ENCODE assay signal across 8 cellular contexts in genomic region chr2:199456383-199457146, GRCh38. TPM values are rescaled to one million over a fixed set of nuclear protein-coding genes. Genes with fewer than 3 reads are reported as not detected.
DNase-seq lines count a peak whose midpoint lies in the region; ATAC-seq, FAIRE-seq and TF ChIP-seq lines count a peak whose summit lies in the region.

No MANE protein-coding gene starts in this region.

- CTCF ChIA-PET in PC-9 (lab: Charles Lee) = no interaction called here

- peaks cover 25% of the 10 kb centered on the region for H3K4me1 Mint-ChIP-seq in GM23338

- FAIRE-seq in GM19239 (lab: Jason Lieb, UNC) = no peak

- H3K36me3 ChIP-seq in GM23338 (ENCODE audit: insufficient read depth) (no peaks in the 10 kb centered on the region), PC-9 (ENCODE audit: low read depth) (no peaks in the 10 kb centered on the region), fibroblast of lung (ENCODE audit: control insufficient read depth, insufficient read depth, low read length) (no peaks in the 10 kb centered on the region), rectal smooth muscle tissue (ENCODE audit: control insufficient read depth, insufficient read depth, low read length) (no peaks in the 10 kb centered on the region)

- peaks cover 46% of the 10 kb centered on the region for H3K27me3 Mint-ChIP-seq in GM23338 (ENCODE audit: insufficient read depth, low read depth, poor library complexity)

- intact Hi-C loops in PC-9 (cut with micrococcal nuclease; ENCODE audit: unreplicated experiment) = loop anchor here (5.0 to 10.0 kb wide), 2 partner anchors 458 to 1749 kb away; partner anchors contain the start of genes C2orf69 and MARS2

- no peaks in the 10 kb centered on the region; the same call in 1 of the 2 replicates for H3K79me2 ChIP-seq in GM23338 (replicated peaks; ENCODE audit: insufficient read depth)
- no peaks in the 10 kb centered on the region for H3K79me2 ChIP-seq in PC-9 (ENCODE audit: low read depth)
- peaks cover 24% of the 10 kb centered on the region for H3K79me2 ChIP-seq in fibroblast of lung (ENCODE audit: control insufficient read depth, insufficient read depth, low read length)

- no peak overlapping the region for H3K27ac Mint-ChIP-seq in GM23338

- no peaks in the 10 kb centered on the region for H3K36me3 Mint-ChIP-seq in GM23338 (ENCODE audit: low read depth)

- H3K27me3 ChIP-seq in GM23338 (ENCODE audit: insufficient read depth) = peaks cover 63% of the 10 kb centered on the region
- H3K27me3 ChIP-seq in PC-9 (ENCODE audit: insufficient read depth, low read depth) = no peaks in the 10 kb centered on the region
- no peaks in the 10 kb centered on the region for H3K27me3 ChIP-seq in fibroblast of lung (ENCODE audit: control insufficient read depth, insufficient read depth, low read length)
- H3K27me3 ChIP-seq in rectal smooth muscle tissue (ENCODE audit: control insufficient read depth, insufficient read depth, low read length) = peaks cover 28% of the 10 kb centered on the region

- no peak for DNase-seq in GM23338 (ENCODE audit: low spot score)
- DNase-seq in PC-9 = no peak
- no peak for DNase-seq in fibroblast of lung (ENCODE audit: low read depth in 2 of 2)
- no peak for DNase-seq in cerebellar cortex (ENCODE audit: low spot score)
- DNase-seq in RPMI8226 = no peak
- no peak for DNase-seq in GM19239 (ENCODE audit: insufficient read length, low spot score)

- H3K4me1 ChIP-seq in GM23338 (ENCODE audit: insufficient read depth) = peaks cover 33% of the 10 kb centered on the region
- peaks cover 24% of the 10 kb centered on the region for H3K4me1 ChIP-seq in PC-9 (replicated peaks; ENCODE audit: insufficient read depth)
- H3K4me1 ChIP-seq in fibroblast of lung (ENCODE audit: control insufficient read depth, extremely low read depth, insufficient read depth, low read length) = peaks cover 3% of the 10 kb centered on the region
- no peaks in the 10 kb centered on the region for H3K4me1 ChIP-seq in rectal smooth muscle tissue (ENCODE audit: control insufficient read depth, insufficient read depth, low read length)

- peak overlapping the region; percentile 61; the same call in 1 of the 2 replicates for H2AFZ ChIP-seq in GM23338
- peak overlapping the region; percentile 86 for H2AFZ ChIP-seq in PC-9
- peak overlapping the region; percentile 64 for H2AFZ ChIP-seq in fibroblast of lung (ENCODE audit: low read length)

- H3K9me2 ChIP-seq in GM23338 (ENCODE audit: insufficient read depth) (no peaks in the 10 kb centered on the region), PC-9 (ENCODE audit: insufficient read depth) (no peaks in the 10 kb centered on the region)

- BruUV-seq in PC-9 (replicated peaks; lab: Mats Ljungman, UMichigan) = no TSS peak

- H3K27ac ChIP-seq in GM23338 (ENCODE audit: low read depth) (no peak overlapping the region), PC-9 (no peak overlapping the region), fibroblast of lung (ENCODE audit: insufficient read depth, low read length) (peak overlapping the region; percentile 73), rectal smooth muscle tissue (ENCODE audit: low read depth, low read length) (no peak overlapping the region)

- peaks cover 3% of the 10 kb centered on the region; the same call in 2 of the 3 replicates for H3K9me3 Mint-ChIP-seq in GM23338

- peaks cover 11% of the 10 kb centered on the region for H3F3A ChIP-seq in GM23338 (replicated peaks; ENCODE audit: low read depth)
- 0 out of 2 replicates have a peak, but pooled peaks cover 8% of the 10 kb centered on the region for H3F3A ChIP-seq in PC-9 (ENCODE audit: insufficient read depth, low read depth)

- no peak; the same call in 2 of the 3 replicates for ATAC-seq in GM23338
- no peak for ATAC-seq in HG02798 (IDR thresholded peaks at IDR 0.05; ENCODE audit: poor library complexity, unreplicated experiment)

- H3K4me3 Mint-ChIP-seq in GM23338 = peak overlapping the region; percentile 79

- POLR2A ChIA-PET in PC-9 (lab: Charles Lee; ENCODE audit: unreplicated experiment) = no interaction called here

- H4K20me1 ChIP-seq in GM23338 (replicated peaks; ENCODE audit: insufficient read depth) (no peaks in the 10 kb centered on the region), PC-9 (ENCODE audit: insufficient read depth) (no peaks in the 10 kb centered on the region), fibroblast of lung (ENCODE audit: control insufficient read depth, extremely low read depth, insufficient read depth, low read length) (no peaks in the 10 kb centered on the region)

- H3K9me3 ChIP-seq in PC-9 (ENCODE audit: insufficient read depth, low read depth) (no peaks in the 10 kb centered on the region), fibroblast of lung (ENCODE audit: control insufficient read depth, insufficient read depth, low read depth, low read length) (no peaks in the 10 kb centered on the region)

- TF ChIP-seq CTCF in GM23338 (conservative IDR thresholded peaks at IDR 0.05; ENCODE audit: low read depth in 2 of 2) (no peak), PC-9 (conservative IDR thresholded peaks at IDR 0.05) (no peak), fibroblast of lung (conservative IDR thresholded peaks at IDR 0.05 in 1 of 2, IDR thresholded peaks at IDR 0.05 in 1 of 2; ENCODE audit: low read depth in 1 of 2, low read length in 2 of 2) (no peak)

- H3K4me3 ChIP-seq in GM23338 = peak overlapping the region; percentile 81
- H3K4me3 ChIP-seq in PC-9 = peak overlapping the region; percentile 69
- peak overlapping the region; percentile 74 to 90 (median 84) for H3K4me3 ChIP-seq in fibroblast of lung (replicated peaks in 1 of 4; ENCODE audit: control extremely low read depth in 1 of 4, insufficient read depth in 1 of 4, low read depth in 3 of 4, low read length in 4 of 4)
- peak overlapping the region; percentile 72 for H3K4me3 ChIP-seq in rectal smooth muscle tissue (ENCODE audit: low read length)

- H3K4me2 ChIP-seq in GM23338 (peak overlapping the region; percentile 96), PC-9 (peak overlapping the region; percentile 100), fibroblast of lung (ENCODE audit: extremely low read depth, insufficient read depth, low read length) (peak overlapping the region; percentile 89)

- H3K9ac ChIP-seq in fibroblast of lung (ENCODE audit: insufficient read depth, low read length) (peak overlapping the region; percentile 40), rectal smooth muscle tissue (ENCODE audit: low read length) (peak overlapping the region; percentile 8)

TF ChIP-seq in GM23338, 12 proteins besides CTCF, POLR2A, EP300 and RAD21 (continues in another document):
- TF ChIP-seq JUNB (IDR thresholded peaks at IDR 0.05; ENCODE audit: unreplicated experiment) = no peak
- peak; percentile 80 for TF ChIP-seq EZH2phosphoT487 (IDR thresholded peaks at IDR 0.05; ENCODE audit: unreplicated experiment)
- peak; percentile 90 for TF ChIP-seq EZH2 (IDR thresholded peaks at IDR 0.05; ENCODE audit: low read depth, unreplicated experiment)
- no peak for TF ChIP-seq STAT1 (IDR thresholded peaks at IDR 0.05; ENCODE audit: unreplicated experiment)
- no peak for TF ChIP-seq NANOG (IDR thresholded peaks at IDR 0.05; ENCODE audit: borderline replicate concordance)
- TF ChIP-seq, protein P1, sequence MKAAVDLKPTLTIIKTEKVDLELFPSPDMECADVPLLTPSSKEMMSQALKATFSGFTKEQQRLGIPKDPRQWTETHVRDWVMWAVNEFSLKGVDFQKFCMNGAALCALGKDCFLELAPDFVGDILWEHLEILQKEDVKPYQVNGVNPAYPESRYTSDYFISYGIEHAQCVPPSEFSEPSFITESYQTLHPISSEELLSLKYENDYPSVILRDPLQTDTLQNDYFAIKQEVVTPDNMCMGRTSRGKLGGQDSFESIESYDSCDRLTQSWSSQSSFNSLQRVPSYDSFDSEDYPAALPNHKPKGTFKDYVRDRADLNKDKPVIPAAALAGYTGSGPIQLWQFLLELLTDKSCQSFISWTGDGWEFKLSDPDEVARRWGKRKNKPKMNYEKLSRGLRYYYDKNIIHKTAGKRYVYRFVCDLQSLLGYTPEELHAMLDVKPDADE (IDR thresholded peaks at IDR 0.05) = no peak
- TF ChIP-seq ZNF331 (CRISPR knock-in tag; IDR thresholded peaks at IDR 0.05; ENCODE audit: low read depth) = no peak

RNA-seq across cellular contexts. Expression of gene SATB2, which starts 1.2 kb away (rescaled TPM):
- total RNA-seq in GM23338 (2014; rRNA removed; shearing (Covaris generic)) = 5.7 and 6.0 TPM in 2 replicates
- polyA plus RNA-seq in GM23338 (2016; fragmentation: Nextera tagmentation; extraction: Ambion mirVana) = 1.6 and 2.0 TPM in 2 replicates
- 7.3 and 7.8 TPM in 2 replicates for total RNA-seq in PC-9 (2021)
- total RNA-seq in fibroblast of lung = 13.9 and 28.1 TPM in 2 replicates
- 3.8 and 7.2 TPM in 2 replicates for polyA plus RNA-seq in fibroblast of lung
- polyA plus RNA-seq in fibroblast of lung (2012) = 3.8 and 4.7 TPM in 2 replicates
- polyA minus RNA-seq in fibroblast of lung (ENCODE audit: low replicate concordance) = 32.8 and 45.0 TPM in 2 replicates
